In genomic region chr5:103264529-103264928, GRCh38 we compare ENCODE assay signal across 1 cellular context.
TF ChIP-seq lines count a peak whose summit lies in the region.

No MANE protein-coding gene starts in this region.

TF ChIP-seq in K562, 482 proteins besides CTCF, POLR2A, EP300 and RAD21 (continued from another document):
- TF ChIP-seq ARID1B (IDR thresholded peaks at IDR 0.05): peak; percentile 44; the same call in 1 of the 2 replicates
- 0 out of 2 replicates have a peak, but pooled peaks have one; percentile 13 for TF ChIP-seq DPF2 (IDR thresholded peaks at IDR 0.05)
- no peak for TF ChIP-seq XRCC3 (IDR thresholded peaks at IDR 0.05)
- TF ChIP-seq PKNOX1 (IDR thresholded peaks at IDR 0.05): peak; percentile 83
- peak; percentile 28; the same call in 1 of the 2 replicates for TF ChIP-seq ZBTB40 (IDR thresholded peaks at IDR 0.05)
- TF ChIP-seq ZBTB40 (CRISPR knock-in tag; IDR thresholded peaks at IDR 0.05): no peak
- peak; percentile 51; the same call in 1 of the 2 replicates for TF ChIP-seq SMARCA4 (IDR thresholded peaks at IDR 0.05)
